In genomic region chr3:70994644-70995043, GRCh38 we compare ENCODE assay signal across 26 cellular contexts.
DNase-seq lines count a peak whose midpoint lies in the region; ATAC-seq and TF ChIP-seq lines count a peak whose summit lies in the region.
"Had no signal": no experiment of that assay in that cellular context is flagged by ENCODE, and none has a peak within 500 bp of the region (broad histone marks: within the 10 kb centered on the region; RNA-seq: fewer than 3 reads in every experiment).

No MANE protein-coding gene starts in this region.

- no peak overlapping the region for H3K4me3 Mint-ChIP-seq in T-helper 2 cell treated with Interferon-gamma antibody and Interleukin-4, amounts not matched to agents 5 μg/mL and 100 μg/mL, for 36 hours
- H3K4me3 Mint-ChIP-seq in CD4-positive, alpha-beta T cell: no peak overlapping the region
- H3K4me3 Mint-ChIP-seq in activated CD8-positive, alpha-beta T cell treated with anti-CD3 and anti-CD28 coated beads, Interleukin-2, amount 10 ng/mL, durations not matched to agents 7 days and 5 days: no peak overlapping the region
- H3K4me3 Mint-ChIP-seq: central memory CD8-positive, alpha-beta T cell; mesothelial cell of epicardium; nephron; WTC11 had no signal

- H3K4me1 Mint-ChIP-seq in T-helper 2 cell treated with Interferon-gamma antibody and Interleukin-4, amounts not matched to agents 5 μg/mL and 100 μg/mL, for 36 hours (ENCODE audit: low read depth): peaks cover 24% of the 10 kb centered on the region
- H3K4me1 Mint-ChIP-seq in CD4-positive, alpha-beta T cell (ENCODE audit: low read depth): peaks cover 77% of the 10 kb centered on the region
- peaks cover 24% of the 10 kb centered on the region for H3K4me1 Mint-ChIP-seq in activated CD8-positive, alpha-beta T cell treated with anti-CD3 and anti-CD28 coated beads, Interleukin-2, amount 10 ng/mL, durations not matched to agents 7 days and 5 days (ENCODE audit: low read depth)
- H3K4me1 Mint-ChIP-seq: WTC11 had no signal

- H3K4me1 ChIP-seq in foreskin keratinocyte (peaks cover 21% of the 10 kb centered on the region), right lobe of liver (no peaks in the 10 kb centered on the region)
- H3K4me1 ChIP-seq: testis had no signal

- peaks cover 75% of the 10 kb centered on the region for H3K36me3 Mint-ChIP-seq in T-helper 2 cell treated with Interferon-gamma antibody and Interleukin-4, amounts not matched to agents 5 μg/mL and 100 μg/mL, for 36 hours (ENCODE audit: low read depth)
- peaks cover 98% of the 10 kb centered on the region for H3K36me3 Mint-ChIP-seq in CD4-positive, alpha-beta T cell (ENCODE audit: low read depth)
- peaks cover 80% of the 10 kb centered on the region for H3K36me3 Mint-ChIP-seq in activated CD8-positive, alpha-beta T cell treated with anti-CD3 and anti-CD28 coated beads, Interleukin-2, amount 10 ng/mL, durations not matched to agents 7 days and 5 days (ENCODE audit: low read depth)
- H3K36me3 Mint-ChIP-seq: WTC11 had no signal

- H3K27me3 ChIP-seq in CD4-positive, alpha-beta T cell (ENCODE audit: control insufficient read depth, insufficient read depth, low read length): no peaks in the 10 kb centered on the region
- H3K27me3 ChIP-seq in foreskin keratinocyte: no peaks in the 10 kb centered on the region
- no peaks in the 10 kb centered on the region for H3K27me3 ChIP-seq in right lobe of liver
- H3K27me3 ChIP-seq: testis had no signal

- DNase-seq in T-helper 2 cell treated with Interferon-gamma antibody and Interleukin-4, amounts not matched to agents 5 μg/mL and 100 μg/mL, for 36 hours (ENCODE audit: low spot score): no peak
- DNase-seq in T-helper 2 cell (no peak), foreskin keratinocyte (peak in 1 of 2 donors; percentile 57), inferior parietal cortex (ENCODE audit: extremely low spot score) (no peak), right lobe of liver (no peak)
- DNase-seq in CD4-positive, alpha-beta T cell: no peak
- no peak for DNase-seq in activated CD8-positive, alpha-beta T cell treated with anti-CD3 and anti-CD28 coated beads, Interleukin-2, amount 10 ng/mL, durations not matched to agents 7 days and 5 days
- DNase-seq: activated CD8-positive, alpha-beta memory T cell treated with anti-CD3 and anti-CD28 coated beads, Interleukin-2, amount 50 U/mL, for 4 hours; C1 segment of cervical spinal cord; Calu3; dermis blood vessel endothelial cell; GM23248; kidney glomerular epithelial cell; NCI-H1092; NCI-H1694 treated with DMSO at 0.1 percent for 48 hours; retina; stimulated activated naive CD4-positive, alpha-beta T cell treated with Interleukin-2 at 50 U/mL for 16 hours; SW 1271; testis had no signal

- no peaks in the 10 kb centered on the region for H3K27me3 Mint-ChIP-seq in T-helper 2 cell treated with Interferon-gamma antibody and Interleukin-4, amounts not matched to agents 5 μg/mL and 100 μg/mL, for 36 hours (ENCODE audit: low read depth)
- H3K27me3 Mint-ChIP-seq in CD4-positive, alpha-beta T cell: no peaks in the 10 kb centered on the region
- H3K27me3 Mint-ChIP-seq in activated CD8-positive, alpha-beta T cell treated with anti-CD3 and anti-CD28 coated beads, Interleukin-2, amount 10 ng/mL, durations not matched to agents 7 days and 5 days (ENCODE audit: low read depth): no peaks in the 10 kb centered on the region
- H3K27me3 Mint-ChIP-seq: central memory CD8-positive, alpha-beta T cell had no signal

- no peaks in the 10 kb centered on the region for H3K9me3 ChIP-seq in CD4-positive, alpha-beta T cell (ENCODE audit: control insufficient read depth, low read length)
- H3K9me3 ChIP-seq in right lobe of liver: no peaks in the 10 kb centered on the region
- H3K9me3 ChIP-seq: testis had no signal

- H3K4me3 ChIP-seq in right lobe of liver: no peak overlapping the region
- H3K4me3 ChIP-seq: GM23248, skin epidermis, testis had no signal

- peak overlapping the region; percentile 24 for H3K27ac Mint-ChIP-seq in T-helper 2 cell treated with Interferon-gamma antibody and Interleukin-4, amounts not matched to agents 5 μg/mL and 100 μg/mL, for 36 hours
- peak overlapping the region; percentile 89 for H3K27ac Mint-ChIP-seq in CD4-positive, alpha-beta T cell
- H3K27ac Mint-ChIP-seq in activated CD8-positive, alpha-beta T cell treated with anti-CD3 and anti-CD28 coated beads, Interleukin-2, amount 10 ng/mL, durations not matched to agents 7 days and 5 days: peak overlapping the region; percentile 20
- H3K27ac Mint-ChIP-seq: mesothelial cell of epicardium, nephron, WTC11 had no signal

- POLR2A ChIA-PET in CD4-positive, alpha-beta T cell (lab: Charles Lee): interaction anchor here (0.9 kb wide), 1 partner anchor 10 kb away, joined by 3 read pairs; no protein-coding TSS in a partner anchor
- POLR2A ChIA-PET in activated CD8-positive, alpha-beta T cell treated with anti-CD3 and anti-CD28 coated beads, Interleukin-2, amount 10 ng/mL, durations not matched to agents 7 days and 5 days (lab: Charles Lee): no interaction called here

- TF ChIP-seq CTCF in CD4-positive, alpha-beta T cell (IDR thresholded peaks at IDR 0.05): no peak
- TF ChIP-seq CTCF in foreskin keratinocyte (conservative IDR thresholded peaks at IDR 0.05) (no peak), right lobe of liver (IDR thresholded peaks at IDR 0.05) (no peak)

- CTCF ChIA-PET in CD4-positive, alpha-beta T cell (lab: Charles Lee): interaction anchor here (0.6 to 1.4 kb wide), 3 partner anchors 9 to 12 kb away, joined by 3 to 4 read pairs (median 3); no protein-coding TSS in a partner anchor
- CTCF ChIA-PET in activated CD8-positive, alpha-beta T cell treated with anti-CD3 and anti-CD28 coated beads, Interleukin-2, amount 10 ng/mL, durations not matched to agents 7 days and 5 days (lab: Charles Lee): no interaction called here

- intact Hi-C loops in CD4-positive, alpha-beta T cell (cut with DNase I, micrococcal nuclease): no loop called here
- intact Hi-C loops in right lobe of liver (cut with DNase I): no loop called here

- WGBS in right lobe of liver (ENCODE audit: insufficient coverage, low coverage, low lambda C conversion rate, missing lambda C conversion rate): 97% methylated on average over 3 of the region's 3 CpGs

- no peak overlapping the region for H3K27ac ChIP-seq in CD4-positive, alpha-beta T cell (ENCODE audit: low read depth, low read length)
- H3K27ac ChIP-seq in foreskin keratinocyte: no peak overlapping the region
- H3K27ac ChIP-seq in right lobe of liver: no peak overlapping the region
- H3K27ac ChIP-seq: 22Rv1, GM23248, testis had no signal

- no peak for TF ChIP-seq POLR2A in right lobe of liver (IDR thresholded peaks at IDR 0.05)

- peaks cover 0 to 11% (median under 1%) of the 10 kb centered on the region in 4 donors for H3K36me3 ChIP-seq in right lobe of liver

- H3K9me3 Mint-ChIP-seq in T-helper 2 cell treated with Interferon-gamma antibody and Interleukin-4, amounts not matched to agents 5 μg/mL and 100 μg/mL, for 36 hours: no peaks in the 10 kb centered on the region
- H3K9me3 Mint-ChIP-seq in CD4-positive, alpha-beta T cell: peaks cover 3% of the 10 kb centered on the region
- H3K9me3 Mint-ChIP-seq in activated CD8-positive, alpha-beta T cell treated with anti-CD3 and anti-CD28 coated beads, Interleukin-2, amount 10 ng/mL, durations not matched to agents 7 days and 5 days (ENCODE audit: insufficient read depth): no peaks in the 10 kb centered on the region
- H3K9me3 Mint-ChIP-seq: central memory CD8-positive, alpha-beta T cell; mesothelial cell of epicardium; nephron; WTC11 had no signal

- ATAC-seq in CD4-positive, alpha-beta T cell (ENCODE audit: poor library complexity): no peak
- ATAC-seq in activated CD8-positive, alpha-beta T cell treated with anti-CD3 and anti-CD28 coated beads, Interleukin-2, amount 10 ng/mL, durations not matched to agents 7 days and 5 days: no peak
- ATAC-seq in foreskin keratinocyte: peak; percentile 59
- ATAC-seq in right lobe of liver: no peak
- no peak for ATAC-seq in HG02610 (IDR thresholded peaks at IDR 0.05; ENCODE audit: unreplicated experiment)
- ATAC-seq: WTC11 had no signal

Comparison
In these comparisons a context has a peak if more than half of its experiments do, and no peak if none do; other contexts are left out.
1. H3K27ac Mint-ChIP-seq: peak in every context shown above with its lines; median percentile 89 in CD4-positive, alpha-beta T cell; 24 in T-helper 2 cell treated with Interferon-gamma antibody and Interleukin-4, amounts not matched to agents 5 μg/mL and 100 μg/mL, for 36 hours; 20 in activated CD8-positive, alpha-beta T cell treated with anti-CD3 and anti-CD28 coated beads, Interleukin-2, amount 10 ng/mL, durations not matched to agents 7 days and 5 days.